1 cellular context compared by ENCODE assay signal in the genomic region with DNA sequence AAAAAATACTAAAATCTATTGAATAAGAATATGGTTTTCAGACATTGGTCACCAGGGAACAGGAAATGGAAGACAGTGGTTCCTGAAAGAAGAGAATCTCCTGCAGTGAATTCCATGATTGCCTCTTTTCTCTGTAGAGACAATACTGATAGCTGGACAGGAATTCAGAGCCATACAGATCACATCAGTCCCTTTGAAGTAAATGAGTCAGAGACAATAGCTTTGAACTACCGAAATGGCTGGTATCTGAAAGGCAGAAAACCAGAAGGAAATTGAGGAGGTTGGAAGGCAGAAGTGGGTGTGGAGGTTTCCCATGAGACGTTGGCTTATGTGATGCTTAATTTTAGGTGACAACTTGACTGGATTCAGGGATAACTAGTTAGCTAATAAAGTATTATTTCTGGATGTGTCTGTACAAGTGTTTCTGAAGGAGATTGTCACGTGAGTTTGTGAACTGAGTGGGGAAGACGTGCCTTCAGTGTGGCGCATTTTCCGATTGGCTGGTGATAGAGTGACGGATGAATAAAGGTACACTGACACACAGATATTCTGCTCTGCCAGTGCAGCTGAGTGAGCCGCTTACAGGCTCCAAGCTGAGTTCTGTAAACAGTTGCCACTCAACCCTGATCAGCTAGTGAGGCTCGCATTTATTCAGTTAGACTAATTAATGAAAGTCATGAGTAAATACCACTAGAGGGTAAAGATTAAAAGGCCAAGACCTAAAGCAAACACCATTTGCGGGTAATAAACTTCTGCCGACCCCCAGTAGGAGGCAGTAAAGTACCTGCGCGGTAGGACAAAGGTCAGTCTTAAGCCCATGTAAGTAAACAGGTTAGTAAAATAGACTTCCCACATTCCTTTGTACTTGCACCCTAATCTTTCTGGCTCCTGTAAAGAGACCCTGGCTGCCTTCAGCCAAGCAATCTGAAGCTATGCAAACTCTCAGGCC.
TF ChIP-seq lines count a peak whose summit lies in the region.

No MANE protein-coding gene starts in this region.

TF ChIP-seq in HCT116, 20 proteins besides CTCF, POLR2A, EP300 and RAD21 (continued from another document):
- TF ChIP-seq TCF7L2 (IDR thresholded peaks at IDR 0.05; ENCODE audit: borderline replicate concordance, extremely low read depth, insufficient read depth, insufficient read length) (peak; percentile 80), ZFX (IDR thresholded peaks at IDR 0.05) (no peak)
